1 cellular context compared by ENCODE assay signal in genomic region chr5:142499591-142500384, GRCh38.
A peak's percentile ranks its signal among the peaks of the same experiment; 100 is the strongest.
TF ChIP-seq lines count a peak whose summit lies in the region.

No MANE protein-coding gene starts in this region.

TF ChIP-seq in HepG2, 621 proteins besides CTCF, POLR2A, EP300 and RAD21 (continued from another document and continues in another):
- TF ChIP-seq, protein P1, sequence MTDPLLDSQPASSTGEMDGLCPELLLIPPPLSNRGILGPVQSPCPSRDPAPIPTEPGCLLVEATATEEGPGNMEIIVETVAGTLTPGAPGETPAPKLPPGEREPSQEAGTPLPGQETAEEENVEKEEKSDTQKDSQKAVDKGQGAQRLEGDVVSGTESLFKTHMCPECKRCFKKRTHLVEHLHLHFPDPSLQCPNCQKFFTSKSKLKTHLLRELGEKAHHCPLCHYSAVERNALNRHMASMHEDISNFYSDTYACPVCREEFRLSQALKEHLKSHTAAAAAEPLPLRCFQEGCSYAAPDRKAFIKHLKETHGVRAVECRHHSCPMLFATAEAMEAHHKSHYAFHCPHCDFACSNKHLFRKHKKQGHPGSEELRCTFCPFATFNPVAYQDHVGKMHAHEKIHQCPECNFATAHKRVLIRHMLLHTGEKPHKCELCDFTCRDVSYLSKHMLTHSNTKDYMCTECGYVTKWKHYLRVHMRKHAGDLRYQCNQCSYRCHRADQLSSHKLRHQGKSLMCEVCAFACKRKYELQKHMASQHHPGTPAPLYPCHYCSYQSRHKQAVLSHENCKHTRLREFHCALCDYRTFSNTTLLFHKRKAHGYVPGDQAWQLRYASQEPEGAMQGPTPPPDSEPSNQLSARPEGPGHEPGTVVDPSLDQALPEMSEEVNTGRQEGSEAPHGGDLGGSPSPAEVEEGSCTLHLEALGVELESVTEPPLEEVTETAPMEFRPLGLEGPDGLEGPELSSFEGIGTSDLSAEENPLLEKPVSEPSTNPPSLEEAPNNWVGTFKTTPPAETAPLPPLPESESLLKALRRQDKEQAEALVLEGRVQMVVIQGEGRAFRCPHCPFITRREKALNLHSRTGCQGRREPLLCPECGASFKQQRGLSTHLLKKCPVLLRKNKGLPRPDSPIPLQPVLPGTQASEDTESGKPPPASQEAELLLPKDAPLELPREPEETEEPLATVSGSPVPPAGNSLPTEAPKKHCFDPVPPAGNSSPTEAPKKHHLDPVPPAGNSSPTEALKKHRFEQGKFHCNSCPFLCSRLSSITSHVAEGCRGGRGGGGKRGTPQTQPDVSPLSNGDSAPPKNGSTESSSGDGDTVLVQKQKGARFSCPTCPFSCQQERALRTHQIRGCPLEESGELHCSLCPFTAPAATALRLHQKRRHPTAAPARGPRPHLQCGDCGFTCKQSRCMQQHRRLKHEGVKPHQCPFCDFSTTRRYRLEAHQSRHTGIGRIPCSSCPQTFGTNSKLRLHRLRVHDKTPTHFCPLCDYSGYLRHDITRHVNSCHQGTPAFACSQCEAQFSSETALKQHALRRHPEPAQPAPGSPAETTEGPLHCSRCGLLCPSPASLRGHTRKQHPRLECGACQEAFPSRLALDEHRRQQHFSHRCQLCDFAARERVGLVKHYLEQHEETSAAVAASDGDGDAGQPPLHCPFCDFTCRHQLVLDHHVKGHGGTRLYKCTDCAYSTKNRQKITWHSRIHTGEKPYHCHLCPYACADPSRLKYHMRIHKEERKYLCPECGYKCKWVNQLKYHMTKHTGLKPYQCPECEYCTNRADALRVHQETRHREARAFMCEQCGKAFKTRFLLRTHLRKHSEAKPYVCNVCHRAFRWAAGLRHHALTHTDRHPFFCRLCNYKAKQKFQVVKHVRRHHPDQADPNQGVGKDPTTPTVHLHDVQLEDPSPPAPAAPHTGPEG (CRISPR knock-in tag; IDR thresholded peaks at IDR 0.05), result no peak
- TF ChIP-seq MTF2 (CRISPR knock-in tag; IDR thresholded peaks at IDR 0.05; ENCODE audit: borderline replicate concordance) (no peak), HDAC6 (IDR thresholded peaks at IDR 0.05; ENCODE audit: low read depth, low read length) (no peak), SATB2 (CRISPR knock-in tag; IDR thresholded peaks at IDR 0.05) (no peak), ZMYM4 (CRISPR knock-in tag; IDR thresholded peaks at IDR 0.05) (peak; percentile 14; the same call in 1 of the 2 replicates), ZEB1 (IDR thresholded peaks at IDR 0.05; ENCODE audit: insufficient replicate concordance, low read depth) (no peak), KLF16 (CRISPR knock-in tag; IDR thresholded peaks at IDR 0.05) (no peak), ZFP91 (CRISPR knock-in tag; IDR thresholded peaks at IDR 0.05; ENCODE audit: borderline replicate concordance) (no peak), TFE3 (CRISPR knock-in tag; IDR thresholded peaks at IDR 0.05) (0 out of 2 replicates have a peak, but pooled peaks have one; percentile 37), ZNF468 (CRISPR knock-in tag; IDR thresholded peaks at IDR 0.05) (no peak), CHD4 (IDR thresholded peaks at IDR 0.05; ENCODE audit: borderline replicate concordance, low read length) (no peak), SAFB2 (CRISPR knock-in tag; IDR thresholded peaks at IDR 0.05; ENCODE audit: borderline replicate concordance, low read depth) (no peak), SMAD9 (CRISPR knock-in tag; IDR thresholded peaks at IDR 0.05) (no peak), ZNF577 (CRISPR knock-in tag; IDR thresholded peaks at IDR 0.05; ENCODE audit: borderline replicate concordance, low read depth) (no peak), ZNF724P (CRISPR knock-in tag; IDR thresholded peaks at IDR 0.05; ENCODE audit: borderline replicate concordance) (no peak), ZFP1 (CRISPR knock-in tag; IDR thresholded peaks at IDR 0.05) (no peak), BCL6 (CRISPR knock-in tag; IDR thresholded peaks at IDR 0.05) (peak; percentile 95), ATF1 (CRISPR knock-in tag; IDR thresholded peaks at IDR 0.05) (0 out of 2 replicates have a peak, but pooled peaks have one; percentile 29), MTF1 (CRISPR knock-in tag; IDR thresholded peaks at IDR 0.05) (no peak), AHR (CRISPR knock-in tag; IDR thresholded peaks at IDR 0.05) (no peak), PRPF4 (IDR thresholded peaks at IDR 0.05; ENCODE audit: low read depth, low read length, poor library complexity, severe bottlenecking) (no peak), NRL (CRISPR knock-in tag; IDR thresholded peaks at IDR 0.05; ENCODE audit: borderline replicate concordance) (no peak), ZKSCAN8 (CRISPR knock-in tag; IDR thresholded peaks at IDR 0.05; ENCODE audit: borderline replicate concordance) (no peak; the same call in 1 of the 2 replicates), ZNF33B (CRISPR knock-in tag; IDR thresholded peaks at IDR 0.05) (no peak), CBFB (CRISPR knock-in tag; IDR thresholded peaks at IDR 0.05) (no peak), NCOA5 (CRISPR knock-in tag; IDR thresholded peaks at IDR 0.05) (no peak), REPIN1 (CRISPR knock-in tag; IDR thresholded peaks at IDR 0.05; ENCODE audit: borderline replicate concordance, low read depth) (peak; percentile 45; the same call in 1 of the 2 replicates), ZNF205 (CRISPR knock-in tag; IDR thresholded peaks at IDR 0.05) (no peak), XBP1 (CRISPR knock-in tag; IDR thresholded peaks at IDR 0.05) (no peak), ZNF513 (CRISPR knock-in tag; conservative IDR thresholded peaks at IDR 0.05) (no peak), ZNF569 (CRISPR knock-in tag; IDR thresholded peaks at IDR 0.05; ENCODE audit: borderline replicate concordance) (no peak), SNRNP70 (IDR thresholded peaks at IDR 0.05; ENCODE audit: low read depth, low read length) (no peak), SRY (CRISPR knock-in tag; IDR thresholded peaks at IDR 0.05) (no peak), PHB2 (IDR thresholded peaks at IDR 0.05; ENCODE audit: partially characterized antibody) (no peak), ZFYVE20 (CRISPR knock-in tag; IDR thresholded peaks at IDR 0.05; ENCODE audit: borderline replicate concordance, low read depth) (no peak), GPBP1L1 (CRISPR knock-in tag; IDR thresholded peaks at IDR 0.05) (no peak), ATRX (CRISPR knock-in tag; IDR thresholded peaks at IDR 0.05; ENCODE audit: borderline replicate concordance) (no peak), ZNF816 (CRISPR knock-in tag; IDR thresholded peaks at IDR 0.05; ENCODE audit: borderline replicate concordance) (no peak), ZNF501 (CRISPR knock-in tag; IDR thresholded peaks at IDR 0.05) (0 out of 2 replicates have a peak, but pooled peaks have one; percentile 23), NPAS2 (CRISPR knock-in tag; IDR thresholded peaks at IDR 0.05; ENCODE audit: borderline replicate concordance) (no peak), ZNF839 (CRISPR knock-in tag; IDR thresholded peaks at IDR 0.05; ENCODE audit: borderline replicate concordance) (no peak), ZNF557 (CRISPR knock-in tag; IDR thresholded peaks at IDR 0.05) (no peak), HMG20A (CRISPR knock-in tag; IDR thresholded peaks at IDR 0.05; ENCODE audit: borderline replicate concordance) (no peak)
- TF ChIP-seq, protein P2, sequence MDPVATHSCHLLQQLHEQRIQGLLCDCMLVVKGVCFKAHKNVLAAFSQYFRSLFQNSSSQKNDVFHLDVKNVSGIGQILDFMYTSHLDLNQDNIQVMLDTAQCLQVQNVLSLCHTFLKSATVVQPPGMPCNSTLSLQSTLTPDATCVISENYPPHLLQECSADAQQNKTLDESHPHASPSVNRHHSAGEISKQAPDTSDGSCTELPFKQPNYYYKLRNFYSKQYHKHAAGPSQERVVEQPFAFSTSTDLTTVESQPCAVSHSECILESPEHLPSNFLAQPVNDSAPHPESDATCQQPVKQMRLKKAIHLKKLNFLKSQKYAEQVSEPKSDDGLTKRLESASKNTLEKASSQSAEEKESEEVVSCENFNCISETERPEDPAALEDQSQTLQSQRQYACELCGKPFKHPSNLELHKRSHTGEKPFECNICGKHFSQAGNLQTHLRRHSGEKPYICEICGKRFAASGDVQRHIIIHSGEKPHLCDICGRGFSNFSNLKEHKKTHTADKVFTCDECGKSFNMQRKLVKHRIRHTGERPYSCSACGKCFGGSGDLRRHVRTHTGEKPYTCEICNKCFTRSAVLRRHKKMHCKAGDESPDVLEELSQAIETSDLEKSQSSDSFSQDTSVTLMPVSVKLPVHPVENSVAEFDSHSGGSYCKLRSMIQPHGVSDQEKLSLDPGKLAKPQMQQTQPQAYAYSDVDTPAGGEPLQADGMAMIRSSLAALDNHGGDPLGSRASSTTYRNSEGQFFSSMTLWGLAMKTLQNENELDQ (CRISPR knock-in tag; IDR thresholded peaks at IDR 0.05; ENCODE audit: borderline replicate concordance), result no peak
- TF ChIP-seq, protein P3, sequence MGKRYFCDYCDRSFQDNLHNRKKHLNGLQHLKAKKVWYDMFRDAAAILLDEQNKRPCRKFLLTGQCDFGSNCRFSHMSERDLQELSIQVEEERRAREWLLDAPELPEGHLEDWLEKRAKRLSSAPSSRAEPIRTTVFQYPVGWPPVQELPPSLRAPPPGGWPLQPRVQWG (CRISPR knock-in tag; IDR thresholded peaks at IDR 0.05; ENCODE audit: borderline replicate concordance, low read depth), result no peak
- TF ChIP-seq, protein P4, sequence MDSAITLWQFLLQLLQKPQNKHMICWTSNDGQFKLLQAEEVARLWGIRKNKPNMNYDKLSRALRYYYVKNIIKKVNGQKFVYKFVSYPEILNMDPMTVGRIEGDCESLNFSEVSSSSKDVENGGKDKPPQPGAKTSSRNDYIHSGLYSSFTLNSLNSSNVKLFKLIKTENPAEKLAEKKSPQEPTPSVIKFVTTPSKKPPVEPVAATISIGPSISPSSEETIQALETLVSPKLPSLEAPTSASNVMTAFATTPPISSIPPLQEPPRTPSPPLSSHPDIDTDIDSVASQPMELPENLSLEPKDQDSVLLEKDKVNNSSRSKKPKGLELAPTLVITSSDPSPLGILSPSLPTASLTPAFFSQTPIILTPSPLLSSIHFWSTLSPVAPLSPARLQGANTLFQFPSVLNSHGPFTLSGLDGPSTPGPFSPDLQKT (CRISPR knock-in tag; IDR thresholded peaks at IDR 0.05; ENCODE audit: borderline replicate concordance), result no peak
- TF ChIP-seq, protein P5, sequence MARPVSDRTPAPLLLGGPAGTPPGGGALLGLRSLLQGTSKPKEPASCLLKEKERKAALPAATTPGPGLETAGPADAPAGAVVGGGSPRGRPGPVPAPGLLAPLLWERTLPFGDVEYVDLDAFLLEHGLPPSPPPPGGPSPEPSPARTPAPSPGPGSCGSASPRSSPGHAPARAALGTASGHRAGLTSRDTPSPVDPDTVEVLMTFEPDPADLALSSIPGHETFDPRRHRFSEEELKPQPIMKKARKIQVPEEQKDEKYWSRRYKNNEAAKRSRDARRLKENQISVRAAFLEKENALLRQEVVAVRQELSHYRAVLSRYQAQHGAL (CRISPR knock-in tag; IDR thresholded peaks at IDR 0.05; ENCODE audit: not compliant biosample characterization), result no peak
- TF ChIP-seq, protein P6, sequence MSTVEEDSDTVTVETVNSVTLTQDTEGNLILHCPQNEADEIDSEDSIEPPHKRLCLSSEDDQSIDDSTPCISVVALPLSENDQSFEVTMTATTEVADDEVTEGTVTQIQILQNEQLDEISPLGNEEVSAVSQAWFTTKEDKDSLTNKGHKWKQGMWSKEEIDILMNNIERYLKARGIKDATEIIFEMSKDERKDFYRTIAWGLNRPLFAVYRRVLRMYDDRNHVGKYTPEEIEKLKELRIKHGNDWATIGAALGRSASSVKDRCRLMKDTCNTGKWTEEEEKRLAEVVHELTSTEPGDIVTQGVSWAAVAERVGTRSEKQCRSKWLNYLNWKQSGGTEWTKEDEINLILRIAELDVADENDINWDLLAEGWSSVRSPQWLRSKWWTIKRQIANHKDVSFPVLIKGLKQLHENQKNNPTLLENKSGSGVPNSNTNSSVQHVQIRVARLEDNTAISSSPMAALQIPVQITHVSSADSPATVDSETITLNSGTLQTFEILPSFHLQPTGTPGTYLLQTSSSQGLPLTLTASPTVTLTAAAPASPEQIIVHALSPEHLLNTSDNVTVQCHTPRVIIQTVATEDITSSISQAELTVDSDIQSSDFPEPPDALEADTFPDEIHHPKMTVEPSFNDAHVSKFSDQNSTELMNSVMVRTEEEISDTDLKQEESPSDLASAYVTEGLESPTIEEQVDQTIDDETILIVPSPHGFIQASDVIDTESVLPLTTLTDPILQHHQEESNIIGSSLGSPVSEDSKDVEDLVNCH (CRISPR knock-in tag; IDR thresholded peaks at IDR 0.05), result no peak
